26 cellular contexts compared by ENCODE assay signal in genomic region chr10:43151371-43151770, GRCh38. TPM values are rescaled to one million over a fixed set of nuclear protein-coding genes. Genes with fewer than 3 reads are reported as not detected.
DNase-seq lines count a peak whose midpoint lies in the region; ATAC-seq and TF ChIP-seq lines count a peak whose summit lies in the region.
"Had no signal": no experiment of that assay in that cellular context is flagged by ENCODE, and none has a peak within 500 bp of the region (broad histone marks: within the 10 kb centered on the region; RNA-seq: fewer than 3 reads in every experiment).

No MANE protein-coding gene starts in this region.

- peaks cover 1% of the 10 kb centered on the region for H3K4me1 ChIP-seq in mesenchymal stem cell (ENCODE audit: control insufficient read depth, insufficient read depth, low read depth, low read length)

- no peak overlapping the region for H2AK5ac ChIP-seq in mesenchymal stem cell (ENCODE audit: low read length, severe bottlenecking)

- H4K8ac ChIP-seq in mesenchymal stem cell (ENCODE audit: low read length): no peak overlapping the region

- no peak overlapping the region for H3K27ac ChIP-seq in mesenchymal stem cell (ENCODE audit: low read length, poor library complexity, severe bottlenecking)
- H3K27ac ChIP-seq: skin epidermis, thyroid gland had no signal

- no peak overlapping the region for H3K14ac ChIP-seq in mesenchymal stem cell (ENCODE audit: low read length in 2 of 2)

- H2BK120ac ChIP-seq in mesenchymal stem cell (ENCODE audit: low read depth, low read length): no peak overlapping the region

- no peak overlapping the region for H3K4me3 ChIP-seq in mesenchymal stem cell (ENCODE audit: insufficient read depth in 1 of 2, low read depth in 1 of 2, low read length in 2 of 2)
- H3K4me3 ChIP-seq: HAP-1, skin epidermis, thyroid gland had no signal

- no peak overlapping the region for H3K4me3 Mint-ChIP-seq in stimulated activated naive CD8-positive, alpha-beta T cell treated with anti-CD3 and anti-CD28 coated beads, Interleukin-15, Interleukin-2, amounts not matched to agents 100 ng/mL and 50 ng/mL, for 24 hours
- peak overlapping the region; percentile 0 to 26 for H3K4me3 Mint-ChIP-seq in stimulated activated naive CD8-positive, alpha-beta T cell treated with anti-CD3 and anti-CD28 coated beads, Interleukin-15, amount 100 ng/mL, for 72 hours
- H3K4me3 Mint-ChIP-seq: activated CD8-positive, alpha-beta T cell treated with anti-CD3 and anti-CD28 coated beads, Interleukin-2, amount 10 ng/mL, durations not matched to agents 7 days and 5 days; activated T-helper 1 cell treated with anti-CD3 and anti-CD28 coated beads, Interleukin-12 subunit alpha, Interleukin-12 subunit beta, Interleukin-2, Interleukin-4 antibody, amounts not matched to agents 30 ng/mL and 10 ng/mL and 1 ng/mL, durations not matched to agents 14 hours and 24 hours and 36 hours; endodermal cell; stimulated activated naive B cell treated with anti-CD40 and anti-IgM and Interleukin-4, amounts not matched to agents 10 μg/mL and 1 μg/mL and 100 μg/mL, for 72 hours had no signal

- no peak overlapping the region for H2BK12ac ChIP-seq in mesenchymal stem cell (ENCODE audit: low read length in 2 of 2)

- H3K4me1 Mint-ChIP-seq in stimulated activated naive CD8-positive, alpha-beta T cell treated with anti-CD3 and anti-CD28 coated beads, Interleukin-15, Interleukin-2, amounts not matched to agents 100 ng/mL and 50 ng/mL, for 24 hours (ENCODE audit: low read depth): peaks cover 63% of the 10 kb centered on the region
- H3K4me1 Mint-ChIP-seq in stimulated activated naive CD8-positive, alpha-beta T cell treated with anti-CD3 and anti-CD28 coated beads, Interleukin-15, amount 100 ng/mL, for 72 hours: peaks cover 58% of the 10 kb centered on the region

- H3K79me1 ChIP-seq in mesenchymal stem cell (replicated peaks; ENCODE audit: low read length, poor library complexity, severe bottlenecking): peaks cover 9% of the 10 kb centered on the region

- no peak overlapping the region for H2BK5ac ChIP-seq in mesenchymal stem cell (ENCODE audit: low read depth, low read length, poor library complexity, severe bottlenecking)

- TF ChIP-seq CTCF in GM20000 (IDR thresholded peaks at IDR 0.05; ENCODE audit: extremely low read depth, missing control alignments): no peak

- H3K27me3 ChIP-seq in mesenchymal stem cell (ENCODE audit: control insufficient read depth in 1 of 2, insufficient read depth in 1 of 2, low read length in 2 of 2): no peaks in the 10 kb centered on the region
- H3K27me3 ChIP-seq: thyroid gland had no signal

- peak overlapping the region; percentile 42 for H3K9ac ChIP-seq in mesenchymal stem cell (ENCODE audit: low read length)

- H4K91ac ChIP-seq in mesenchymal stem cell (ENCODE audit: low read length): no peak overlapping the region

- WGBS in mesenchymal stem cell: 45% methylated on average over 2 of the region's 2 CpGs

- peaks cover 5% of the 10 kb centered on the region for H3K9me3 Mint-ChIP-seq in stimulated activated naive CD8-positive, alpha-beta T cell treated with anti-CD3 and anti-CD28 coated beads, Interleukin-15, Interleukin-2, amounts not matched to agents 100 ng/mL and 50 ng/mL, for 24 hours
- no peaks in the 10 kb centered on the region for H3K9me3 Mint-ChIP-seq in stimulated activated naive CD8-positive, alpha-beta T cell treated with anti-CD3 and anti-CD28 coated beads, Interleukin-15, amount 100 ng/mL, for 72 hours
- H3K9me3 Mint-ChIP-seq: activated naive CD4-positive, alpha-beta T cell treated with anti-CD3 and anti-CD28 coated beads, Interleukin-2, amount 50 U/mL, for 72 hours had no signal

- H2BK15ac ChIP-seq in mesenchymal stem cell (ENCODE audit: low read depth, poor library complexity, severe bottlenecking): no peak overlapping the region

- no peak for DNase-seq in stimulated activated naive CD8-positive, alpha-beta T cell treated with anti-CD3 and anti-CD28 coated beads, Interleukin-15, Interleukin-2, amounts not matched to agents 100 U/mL and 50 U/mL, for 24 hours
- DNase-seq in amniotic epithelial cell (ENCODE audit: low read depth) (peak; percentile 29), mesenchymal stem cell (peak; percentile 18), GM20000 (ENCODE audit: low spot score) (no peak), NCI-H146 treated with DMSO at 0.1 percent for 48 hours (lab: John Stamatoyannopoulos, UW; ENCODE audit: unreplicated experiment) (no peak)
- DNase-seq in stimulated activated naive CD8-positive, alpha-beta T cell treated with anti-CD3 and anti-CD28 coated beads, Interleukin-15, amount 100 ng/mL, for 72 hours: no peak
- DNase-seq: activated CD4-positive, CD25-positive, alpha-beta regulatory T cell treated with anti-CD3 and anti-CD28 coated beads, Interleukin-2, amount 50 U/mL, for 72 hours; activated CD8-positive, alpha-beta T cell treated with anti-CD3 and anti-CD28 coated beads, Interleukin-2, amount 10 ng/mL, durations not matched to agents 7 days and 5 days; endodermal cell; head of caudate nucleus; Kasumi-1; midbrain; NCI-H1048; NCI-H187 treated with DMSO at 0.1 percent for 48 hours; NCI-H226; NCI-H748 treated with DMSO at 0.1 percent for 48 hours; OCI-M1; stimulated activated naive B cell treated with anti-CD40 and anti-IgM and Interleukin-4, amounts not matched to agents 10 μg/mL and 1 μg/mL and 100 μg/mL, for 72 hours; thyroid gland had no signal

- no peak overlapping the region for H3K4ac ChIP-seq in mesenchymal stem cell (ENCODE audit: low read depth in 1 of 2, low read length in 2 of 2)

- no peaks in the 10 kb centered on the region for H3K9me3 ChIP-seq in mesenchymal stem cell (ENCODE audit: control insufficient read depth, low read length)
- H3K9me3 ChIP-seq: thyroid gland had no signal

- peaks cover 3% of the 10 kb centered on the region in 2 experiments for H3K36me3 ChIP-seq in mesenchymal stem cell (ENCODE audit: control insufficient read depth in 1 of 2, insufficient read depth in 2 of 2, low read depth in 1 of 2, low read length in 2 of 2)
- H3K36me3 ChIP-seq: HAP-1, thyroid gland had no signal

- no peak overlapping the region for H2AFZ ChIP-seq in mesenchymal stem cell (ENCODE audit: low read depth, low read length)

- no peak overlapping the region for H3K4me2 ChIP-seq in mesenchymal stem cell (ENCODE audit: low read length, poor library complexity, severe bottlenecking)

- no peaks in the 10 kb centered on the region for H3K27me3 Mint-ChIP-seq in stimulated activated naive CD8-positive, alpha-beta T cell treated with anti-CD3 and anti-CD28 coated beads, Interleukin-15, Interleukin-2, amounts not matched to agents 100 ng/mL and 50 ng/mL, for 24 hours
- H3K27me3 Mint-ChIP-seq in stimulated activated naive CD8-positive, alpha-beta T cell treated with anti-CD3 and anti-CD28 coated beads, Interleukin-15, amount 100 ng/mL, for 72 hours: no peaks in the 10 kb centered on the region
- H3K27me3 Mint-ChIP-seq: stimulated activated naive B cell treated with anti-CD40 and anti-IgM and Interleukin-4, amounts not matched to agents 10 μg/mL and 1 μg/mL and 100 μg/mL, for 72 hours had no signal

- no peak for ATAC-seq in stimulated activated naive CD8-positive, alpha-beta T cell treated with anti-CD3 and anti-CD28 coated beads, Interleukin-15, Interleukin-2, amounts not matched to agents 100 U/mL and 50 U/mL, for 24 hours
- ATAC-seq in stimulated activated naive CD8-positive, alpha-beta T cell treated with anti-CD3 and anti-CD28 coated beads, Interleukin-15, amount 100 ng/mL, for 72 hours: no peak
- ATAC-seq in HG03354 (IDR thresholded peaks at IDR 0.05; ENCODE audit: poor library complexity, severe bottlenecking, unreplicated experiment): no peak
- ATAC-seq: activated CD8-positive, alpha-beta T cell treated with anti-CD3 and anti-CD28 coated beads, Interleukin-2, amount 10 ng/mL, durations not matched to agents 7 days and 5 days; activated naive CD4-positive, alpha-beta T cell treated with anti-CD3 and anti-CD28 coated beads, Interleukin-2, amount 50 U/mL, for 72 hours; left lobe of liver; stimulated activated naive B cell treated with anti-CD40 and anti-IgM and Interleukin-4, amounts not matched to agents 10 μg/mL and 1 μg/mL and 100 μg/mL, for 72 hours had no signal

- H3K18ac ChIP-seq in mesenchymal stem cell (ENCODE audit: low read depth in 1 of 2, low read length in 2 of 2): no peak overlapping the region

- peak overlapping the region; percentile 17 for H3K27ac Mint-ChIP-seq in stimulated activated naive CD8-positive, alpha-beta T cell treated with anti-CD3 and anti-CD28 coated beads, Interleukin-15, Interleukin-2, amounts not matched to agents 100 ng/mL and 50 ng/mL, for 24 hours
- no peak overlapping the region for H3K27ac Mint-ChIP-seq in stimulated activated naive CD8-positive, alpha-beta T cell treated with anti-CD3 and anti-CD28 coated beads, Interleukin-15, amount 100 ng/mL, for 72 hours
- H3K27ac Mint-ChIP-seq: activated CD8-positive, alpha-beta T cell treated with anti-CD3 and anti-CD28 coated beads, Interleukin-2, amount 10 ng/mL, durations not matched to agents 7 days and 5 days; activated naive CD4-positive, alpha-beta T cell treated with anti-CD3 and anti-CD28 coated beads, Interleukin-2, amount 50 U/mL, for 72 hours; activated T-helper 1 cell treated with anti-CD3 and anti-CD28 coated beads, Interleukin-12 subunit alpha, Interleukin-12 subunit beta, Interleukin-2, Interleukin-4 antibody, amounts not matched to agents 30 ng/mL and 10 ng/mL and 1 ng/mL, durations not matched to agents 14 hours and 24 hours and 36 hours; endodermal cell; stimulated activated naive B cell treated with anti-CD40 and anti-IgM and Interleukin-4, amounts not matched to agents 10 μg/mL and 1 μg/mL and 100 μg/mL, for 72 hours had no signal

- H3K23ac ChIP-seq in mesenchymal stem cell (ENCODE audit: low read length in 2 of 2): no peak overlapping the region

- peaks cover 45% of the 10 kb centered on the region for H3K36me3 Mint-ChIP-seq in stimulated activated naive CD8-positive, alpha-beta T cell treated with anti-CD3 and anti-CD28 coated beads, Interleukin-15, Interleukin-2, amounts not matched to agents 100 ng/mL and 50 ng/mL, for 24 hours (ENCODE audit: low read depth)

RNA-seq across cellular contexts. Expression of gene CSGALNACT2, which starts 13.1 kb away (rescaled TPM):
- polyA plus RNA-seq in mesenchymal stem cell (2013, experiment 1 of 2): 35.5 TPM
- polyA plus RNA-seq in mesenchymal stem cell (2013, experiment 2 of 2): 37.6 TPM

Comparison
In these comparisons a context has a peak if more than half of its experiments do, and no peak if none do; other contexts are left out.
1. DNase-seq: peak in amniotic epithelial cell (single experiment) and mesenchymal stem cell (single experiment); none in stimulated activated naive CD8-positive, alpha-beta T cell treated with anti-CD3 and anti-CD28 coated beads, Interleukin-15, Interleukin-2, amounts not matched to agents 100 U/mL and 50 U/mL, for 24 hours (single experiment), stimulated activated naive CD8-positive, alpha-beta T cell treated with anti-CD3 and anti-CD28 coated beads, Interleukin-15, amount 100 ng/mL, for 72 hours (0 of 2), GM20000 (single experiment) and NCI-H146 treated with DMSO at 0.1 percent for 48 hours (single experiment).